Comparison of ENCODE assay signal across 8 cellular contexts in the genomic region with DNA sequence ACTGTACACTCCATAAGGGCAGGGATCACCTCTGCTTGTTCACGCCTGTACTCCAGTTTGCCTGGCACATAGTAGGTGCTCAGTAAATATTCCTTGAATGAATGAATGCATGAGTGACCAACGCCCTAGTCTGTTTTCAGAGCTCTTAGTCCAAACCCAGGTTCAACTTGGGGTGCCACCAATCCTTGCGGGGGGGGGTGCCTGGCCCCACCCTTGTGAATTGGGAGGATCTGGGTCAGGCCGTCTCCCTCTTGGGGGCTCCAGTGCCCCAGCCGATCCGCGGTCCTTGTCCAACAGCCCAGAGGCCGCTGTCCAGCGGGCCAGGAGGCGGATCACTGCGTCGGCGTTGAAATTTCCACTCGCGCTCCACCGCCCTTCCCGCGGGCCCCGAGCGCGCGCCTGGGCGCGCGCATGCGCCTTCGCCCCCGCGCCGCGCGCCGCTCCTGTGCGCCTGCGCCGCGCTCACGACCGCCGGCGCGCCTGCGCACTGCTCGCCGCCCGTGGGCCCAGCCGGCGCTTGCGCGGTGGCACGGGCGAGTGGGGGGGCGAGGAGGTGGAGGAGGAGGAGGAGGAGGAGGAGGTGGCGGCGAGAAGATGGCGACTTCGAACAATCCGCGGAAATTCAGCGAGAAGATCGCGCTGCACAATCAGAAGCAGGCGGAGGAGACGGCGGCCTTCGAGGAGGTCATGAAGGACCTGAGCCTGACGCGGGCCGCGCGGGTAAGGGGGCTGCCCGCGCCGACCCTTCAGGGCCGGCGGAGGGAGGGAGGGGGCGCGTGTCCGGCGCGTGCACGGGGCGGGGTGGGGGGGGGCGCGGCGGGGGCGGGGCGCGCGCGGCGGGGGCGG. TPM values are rescaled to one million over a fixed set of nuclear protein-coding genes. Genes with fewer than 3 reads are reported as not detected.
DNase-seq lines count a peak whose midpoint lies in the region; TF ChIP-seq lines count a peak whose summit lies in the region.

A gene with protein sequence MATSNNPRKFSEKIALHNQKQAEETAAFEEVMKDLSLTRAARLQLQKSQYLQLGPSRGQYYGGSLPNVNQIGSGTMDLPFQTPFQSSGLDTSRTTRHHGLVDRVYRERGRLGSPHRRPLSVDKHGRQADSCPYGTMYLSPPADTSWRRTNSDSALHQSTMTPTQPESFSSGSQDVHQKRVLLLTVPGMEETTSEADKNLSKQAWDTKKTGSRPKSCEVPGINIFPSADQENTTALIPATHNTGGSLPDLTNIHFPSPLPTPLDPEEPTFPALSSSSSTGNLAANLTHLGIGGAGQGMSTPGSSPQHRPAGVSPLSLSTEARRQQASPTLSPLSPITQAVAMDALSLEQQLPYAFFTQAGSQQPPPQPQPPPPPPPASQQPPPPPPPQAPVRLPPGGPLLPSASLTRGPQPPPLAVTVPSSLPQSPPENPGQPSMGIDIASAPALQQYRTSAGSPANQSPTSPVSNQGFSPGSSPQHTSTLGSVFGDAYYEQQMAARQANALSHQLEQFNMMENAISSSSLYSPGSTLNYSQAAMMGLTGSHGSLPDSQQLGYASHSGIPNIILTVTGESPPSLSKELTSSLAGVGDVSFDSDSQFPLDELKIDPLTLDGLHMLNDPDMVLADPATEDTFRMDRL (plus strand): TSS at position 572 of the 846 bp plus-strand sequence. CDS start 23 bp downstream, at position 595.

- H4K91ac ChIP-seq in trophoblast cell (ENCODE audit: low read depth, low read length) = peak within 1 kb of the TSS; percentile 97

- peak within 1 kb of the TSS; percentile 50 for H3K9ac ChIP-seq in ES-I3 (ENCODE audit: low read depth, low read length)
- H3K9ac ChIP-seq in SU-DHL-6 (ENCODE audit: low read length) = peak within 1 kb of the TSS; percentile 81
- peak within 1 kb of the TSS; percentile 84 for H3K9ac ChIP-seq in trophoblast cell (ENCODE audit: low read length)

- H3K4me3 ChIP-seq in SU-DHL-6 (ENCODE audit: insufficient read depth, low read length, poor library complexity, severe bottlenecking) (peak within 1 kb of the TSS; percentile 64), trophoblast cell (ENCODE audit: low read depth, low read length) (peak within 1 kb of the TSS; percentile 94), tibial artery (peak within 1 kb of the TSS; percentile 58 to 63)

- peak within 1 kb of the TSS; percentile 87 for H2AK5ac ChIP-seq in trophoblast cell (ENCODE audit: low read length)

- H4K20me1 ChIP-seq in SU-DHL-6 (ENCODE audit: low read depth, low read length) = no peaks in the 10 kb centered on the region; the same call in 1 of the 2 replicates

- H3K9me3 ChIP-seq in ES-I3 (ENCODE audit: control insufficient read depth, insufficient read depth, low read length) (no peaks in the 10 kb centered on the region), SU-DHL-6 (ENCODE audit: insufficient read depth, low read length) (no peaks in the 10 kb centered on the region), trophoblast cell (ENCODE audit: insufficient read depth, low read depth, low read length) (no peaks in the 10 kb centered on the region), tibial artery (no peaks in the 10 kb centered on the region)

- H3K18ac ChIP-seq in trophoblast cell (ENCODE audit: low read length) = peak within 1 kb of the TSS; percentile 94

- no peaks in the 10 kb centered on the region for H3K36me3 Mint-ChIP-seq in HFFc6 (ENCODE audit: low read depth)

- peak within 1 kb of the TSS; percentile 84 for H2AFZ ChIP-seq in SU-DHL-6 (ENCODE audit: low read depth, low read length, severe bottlenecking)
- H2AFZ ChIP-seq in trophoblast cell (ENCODE audit: insufficient read depth, low read length, poor library complexity) = peak within 1 kb of the TSS; percentile 85

- WGBS in trophoblast cell (ENCODE audit: extremely low coverage, insufficient coverage, insufficient read length) = no CpG with 5 or more reads among the region's 93 CpGs

- peak within 1 kb of the TSS; percentile 93 for H2BK5ac ChIP-seq in trophoblast cell (ENCODE audit: low read depth, low read length, poor library complexity)

- peak within 1 kb of the TSS; percentile 73 for H3K27ac Mint-ChIP-seq in HFFc6

- peak within 1 kb of the TSS; percentile 98 for H4K8ac ChIP-seq in trophoblast cell (ENCODE audit: low read depth, low read length)

- H3K4me1 Mint-ChIP-seq in HFFc6 (ENCODE audit: low read depth) = peaks cover 27% of the 10 kb centered on the region

- peak within 1 kb of the TSS; percentile 63 for H2BK12ac ChIP-seq in trophoblast cell (ENCODE audit: low read length)

- H3K36me3 ChIP-seq in ES-I3 (ENCODE audit: insufficient read depth, low read length) (no peaks in the 10 kb centered on the region), SU-DHL-6 (ENCODE audit: low read length) (no peaks in the 10 kb centered on the region), trophoblast cell (ENCODE audit: control insufficient read depth in 1 of 2, insufficient read depth in 2 of 2, low read length in 2 of 2) (no peaks in the 10 kb centered on the region), tibial artery (no peaks in the 10 kb centered on the region)

- no peak within 1 kb of the TSS for H3K23ac ChIP-seq in trophoblast cell (ENCODE audit: low read length)

- H3K4ac ChIP-seq in trophoblast cell (ENCODE audit: low read depth, low read length) = peak within 1 kb of the TSS; percentile 94

- H4K12ac ChIP-seq in trophoblast cell (ENCODE audit: low read depth, low read length) = peak within 1 kb of the TSS; percentile 98

- H3K4me3 Mint-ChIP-seq in HFFc6 = peak within 1 kb of the TSS; percentile 90

- peaks cover 7% of the 10 kb centered on the region for H3K79me1 ChIP-seq in trophoblast cell (ENCODE audit: low read length)

- H2BK120ac ChIP-seq in trophoblast cell (ENCODE audit: insufficient read depth, low read length, poor library complexity) = peak within 1 kb of the TSS; percentile 85

- H3K9me3 Mint-ChIP-seq in HFFc6 = no peaks in the 10 kb centered on the region

- H3K27me3 Mint-ChIP-seq in HFFc6 (ENCODE audit: insufficient read depth) = no peaks in the 10 kb centered on the region; the same call in 1 of the 2 replicates

- H3F3A ChIP-seq in SU-DHL-6 (ENCODE audit: insufficient read depth) = no peaks in the 10 kb centered on the region; the same call in 1 of the 2 replicates

- no peak for TF ChIP-seq CTCF in HFFc6 (IDR thresholded peaks at IDR 0.05)
- TF ChIP-seq CTCF in SU-DHL-6 (IDR thresholded peaks at IDR 0.05; ENCODE audit: insufficient read depth, low read length, poor library complexity, severe bottlenecking) = no peak
- no peak for TF ChIP-seq CTCF in tibial artery (IDR thresholded peaks at IDR 0.05)

- peak within 1 kb of the TSS; percentile 72 for H3K4me2 ChIP-seq in SU-DHL-6 (ENCODE audit: low read depth, low read length, poor library complexity, severe bottlenecking)
- peak within 1 kb of the TSS; percentile 77 for H3K4me2 ChIP-seq in trophoblast cell (ENCODE audit: low read length)

- DNase-seq in HFFc6 (peak; percentile 75), NCI-H1092 treated with DMSO at 0.1 percent for 48 hours (lab: John Stamatoyannopoulos, UW) (peak; percentile 86), cardiac septum (ENCODE audit: low spot score) (peak; percentile 95), trophoblast cell (peak; percentile 71 to 93), tibial artery (peak; percentile 80 to 94)
- DNase-seq in activated naive CD8-positive, alpha-beta T cell treated with anti-CD3 and anti-CD28 coated beads, Interleukin-2, amount 50 U/mL, for 16 hours (ENCODE audit: low read depth, low spot score) = peak; percentile 78

- H3K27me3 ChIP-seq in SU-DHL-6 (ENCODE audit: low read length) (no peaks in the 10 kb centered on the region), trophoblast cell (ENCODE audit: insufficient read depth, low read length) (no peaks in the 10 kb centered on the region), tibial artery (no peaks in the 10 kb centered on the region)

- H3K4me1 ChIP-seq in ES-I3 (ENCODE audit: insufficient read depth, low read length) = peaks cover 2% of the 10 kb centered on the region
- peaks cover 9 to 13% of the 10 kb centered on the region in 2 experiments for H3K4me1 ChIP-seq in trophoblast cell (ENCODE audit: control insufficient read depth in 1 of 2, insufficient read depth in 2 of 2, low read length in 2 of 2)
- peaks cover 0 to 37% (median 23%) of the 10 kb centered on the region in 4 donors for H3K4me1 ChIP-seq in tibial artery

- H3K14ac ChIP-seq in trophoblast cell (ENCODE audit: low read length) = peak within 1 kb of the TSS; percentile 97

- H3K79me2 ChIP-seq in SU-DHL-6 (ENCODE audit: insufficient read depth, low read length) (peaks cover 9% of the 10 kb centered on the region; the same call in 1 of the 2 replicates), trophoblast cell (ENCODE audit: control insufficient read depth, insufficient read depth, low read length, poor library complexity) (peaks cover 2% of the 10 kb centered on the region)

- H3K9me2 ChIP-seq in SU-DHL-6 (replicated peaks; ENCODE audit: insufficient read depth, low read length) = no peaks in the 10 kb centered on the region

- intact Hi-C loops in cardiac septum (cut with DNase I) = loop anchor here (5.0 kb wide), 1 partner anchor 149 kb away; a partner anchor contains a TSS
- intact Hi-C loops in tibial artery (cut with DNase I; ENCODE audit: low total_unique reads) = no loop called here

- H3K27ac ChIP-seq in SU-DHL-6 (ENCODE audit: low read depth, low read length) (peak within 1 kb of the TSS; percentile 27), trophoblast cell (ENCODE audit: low read depth, low read length) (peak within 1 kb of the TSS; percentile 20), tibial artery (peak within 1 kb of the TSS; percentile 71 to 72)

RNA-seq across cellular contexts. Expression of the gene that starts here (rescaled TPM):
- total RNA-seq in HFFc6 (2021; fragmentation: NEBNext Ultra II Directional; extraction: Animal tissue kit (Norgen Biotek cat#: 25700)) = 10 to 100 TPM; 11.8 to 14.5 (median 13.4) TPM
- total RNA-seq in cardiac septum = 8.8 TPM
- polyA plus RNA-seq in trophoblast cell (2013) = 10.0 and 10.2 TPM in 2 replicates

Comparison
In these comparisons a context has a peak if more than half of its experiments do, and no peak if none do; other contexts are left out.
1. Peak in every context shown above with its lines: DNase-seq, H3K4me3 ChIP-seq and H3K27ac ChIP-seq.
2. H3K27ac ChIP-seq: peak in every context shown above with its lines; median percentile 72 in tibial artery; 27 in SU-DHL-6; 20 in trophoblast cell.